Comparison of ENCODE assay signal across 1 cellular context in the genomic region with DNA sequence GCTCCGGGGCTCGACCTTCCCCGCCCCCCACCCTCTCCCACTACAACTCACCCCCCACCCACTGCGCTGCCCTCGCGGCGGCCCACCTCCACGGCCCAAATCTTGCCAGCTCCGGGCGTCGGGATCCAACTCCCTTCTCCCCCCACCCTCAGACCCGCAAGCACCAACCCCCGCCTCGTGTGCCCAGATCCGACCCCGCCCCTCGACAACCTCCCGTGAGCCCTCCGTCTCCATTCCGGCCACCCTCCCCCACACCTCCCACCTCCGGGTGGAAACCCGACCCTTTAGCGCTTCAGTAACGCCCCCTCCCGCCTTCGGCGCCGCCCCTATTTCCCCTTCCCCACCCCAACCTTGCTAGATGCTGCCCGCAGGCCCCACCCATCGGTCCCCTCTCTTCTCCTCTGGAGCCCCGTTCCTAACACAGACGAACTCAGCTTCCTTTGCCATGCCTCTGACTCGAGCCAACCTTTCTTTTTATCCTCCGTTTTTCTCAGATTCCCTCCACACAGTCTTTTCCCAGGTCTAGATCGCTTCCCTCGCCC.
A peak's percentile ranks its signal among the peaks of the same experiment; 100 is the strongest.
TF ChIP-seq lines count a peak whose summit lies in the region.

No MANE protein-coding gene starts in this region.

TF ChIP-seq in K562, 482 proteins besides CTCF, POLR2A, EP300 and RAD21 (continues in another document):
- TF ChIP-seq NELFE (IDR thresholded peaks at IDR 0.05; ENCODE audit: insufficient read depth, insufficient read length) (no peak), RBM22 (IDR thresholded peaks at IDR 0.05; ENCODE audit: low read depth, low read length, poor library complexity, severe bottlenecking) (no peak), ARID2 (IDR thresholded peaks at IDR 0.05) (no peak), RCOR1 (IDR thresholded peaks at IDR 0.05; ENCODE audit: borderline replicate concordance in 1 of 2, low read depth in 2 of 2, low read length in 2 of 2) (no peak), AFF1 (IDR thresholded peaks at IDR 0.05; ENCODE audit: low read depth in 1 of 2, partially characterized antibody in 2 of 2) (no peak), ZNF324 (CRISPR knock-in tag; IDR thresholded peaks at IDR 0.05) (no peak), ZBTB7A (IDR thresholded peaks at IDR 0.05; ENCODE audit: borderline replicate concordance, control insufficient read depth, low read depth, low read length) (peak; percentile 92), SMARCE1 (IDR thresholded peaks at IDR 0.05) (peak; percentile 35; the same call in 1 of the 2 replicates), GABPA (tag; conservative IDR thresholded peaks at IDR 0.05; ENCODE audit: low read depth) (no peak), BDP1 (IDR thresholded peaks at IDR 0.05; ENCODE audit: insufficient read depth, insufficient read length) (no peak), ZNF445 (CRISPR knock-in tag; IDR thresholded peaks at IDR 0.05; ENCODE audit: low read depth) (no peak), MTA2 (IDR thresholded peaks at IDR 0.05; ENCODE audit: low read depth) (no peak), SUPT5H (IDR thresholded peaks at IDR 0.05) (no peak; the same call in none of the 2 replicates), ARID1B (IDR thresholded peaks at IDR 0.05) (no peak), TOE1 (IDR thresholded peaks at IDR 0.05; ENCODE audit: borderline replicate concordance) (no peak), TOE1 (CRISPR knock-in tag; IDR thresholded peaks at IDR 0.05; ENCODE audit: borderline replicate concordance, low read depth) (no peak), MYNN (IDR thresholded peaks at IDR 0.05) (no peak), MYNN (CRISPR knock-in tag; IDR thresholded peaks at IDR 0.05) (no peak), ZNF175 (CRISPR knock-in tag; IDR thresholded peaks at IDR 0.05; ENCODE audit: low read depth) (no peak), CEBPB (tag; IDR thresholded peaks at IDR 0.05) (no peak), GTF2E2 (tag; IDR thresholded peaks at IDR 0.05) (0 out of 2 replicates have a peak, but pooled peaks have one; percentile 24), EWSR1 (IDR thresholded peaks at IDR 0.05; ENCODE audit: borderline replicate concordance, low read depth, partially characterized antibody) (no peak), MEIS2 (IDR thresholded peaks at IDR 0.05; ENCODE audit: partially characterized antibody) (no peak), PKNOX1 (IDR thresholded peaks at IDR 0.05) (no peak), NR0B1 (IDR thresholded peaks at IDR 0.05; ENCODE audit: partially characterized antibody) (no peak), ZMIZ1 (IDR thresholded peaks at IDR 0.05; ENCODE audit: low read depth in 2 of 2, low read length in 2 of 2) (no peak), ZNF311 (CRISPR knock-in tag; IDR thresholded peaks at IDR 0.05) (no peak), FOXP1 (CRISPR knock-in tag; IDR thresholded peaks at IDR 0.05) (no peak), CEBPG (CRISPR knock-in tag; IDR thresholded peaks at IDR 0.05) (no peak), CEBPG (tag; conservative IDR thresholded peaks at IDR 0.05 in 1 of 2, IDR thresholded peaks at IDR 0.05 in 1 of 2) (no peak), TBL1XR1 (IDR thresholded peaks at IDR 0.05; ENCODE audit: low read length in 2 of 2) (no peak), BHLHE40 (IDR thresholded peaks at IDR 0.05; ENCODE audit: low read length) (peak; percentile 30; the same call in 1 of the 2 replicates), ZC3H11A (IDR thresholded peaks at IDR 0.05; ENCODE audit: low read depth, low read length) (no peak), NFXL1 (CRISPR knock-in tag; IDR thresholded peaks at IDR 0.05) (no peak), ZNF695 (CRISPR knock-in tag; IDR thresholded peaks at IDR 0.05) (no peak), ZNF274 (IDR thresholded peaks at IDR 0.05; ENCODE audit: borderline replicate concordance, low read depth, low read length) (no peak), SP1 (CRISPR knock-in tag; IDR thresholded peaks at IDR 0.05) (no peak), TEAD2 (tag; IDR thresholded peaks at IDR 0.05) (no peak), KLF16 (IDR thresholded peaks at IDR 0.05) (no peak)
- TF ChIP-seq, protein P1, sequence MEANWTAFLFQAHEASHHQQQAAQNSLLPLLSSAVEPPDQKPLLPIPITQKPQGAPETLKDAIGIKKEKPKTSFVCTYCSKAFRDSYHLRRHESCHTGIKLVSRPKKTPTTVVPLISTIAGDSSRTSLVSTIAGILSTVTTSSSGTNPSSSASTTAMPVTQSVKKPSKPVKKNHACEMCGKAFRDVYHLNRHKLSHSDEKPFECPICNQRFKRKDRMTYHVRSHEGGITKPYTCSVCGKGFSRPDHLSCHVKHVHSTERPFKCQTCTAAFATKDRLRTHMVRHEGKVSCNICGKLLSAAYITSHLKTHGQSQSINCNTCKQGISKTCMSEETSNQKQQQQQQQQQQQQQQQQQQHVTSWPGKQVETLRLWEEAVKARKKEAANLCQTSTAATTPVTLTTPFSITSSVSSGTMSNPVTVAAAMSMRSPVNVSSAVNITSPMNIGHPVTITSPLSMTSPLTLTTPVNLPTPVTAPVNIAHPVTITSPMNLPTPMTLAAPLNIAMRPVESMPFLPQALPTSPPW (CRISPR knock-in tag; IDR thresholded peaks at IDR 0.05), result 0 out of 2 replicates have a peak, but pooled peaks have one; percentile 48
- TF ChIP-seq, protein P2, sequence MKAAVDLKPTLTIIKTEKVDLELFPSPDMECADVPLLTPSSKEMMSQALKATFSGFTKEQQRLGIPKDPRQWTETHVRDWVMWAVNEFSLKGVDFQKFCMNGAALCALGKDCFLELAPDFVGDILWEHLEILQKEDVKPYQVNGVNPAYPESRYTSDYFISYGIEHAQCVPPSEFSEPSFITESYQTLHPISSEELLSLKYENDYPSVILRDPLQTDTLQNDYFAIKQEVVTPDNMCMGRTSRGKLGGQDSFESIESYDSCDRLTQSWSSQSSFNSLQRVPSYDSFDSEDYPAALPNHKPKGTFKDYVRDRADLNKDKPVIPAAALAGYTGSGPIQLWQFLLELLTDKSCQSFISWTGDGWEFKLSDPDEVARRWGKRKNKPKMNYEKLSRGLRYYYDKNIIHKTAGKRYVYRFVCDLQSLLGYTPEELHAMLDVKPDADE (conservative IDR thresholded peaks at IDR 0.05; ENCODE audit: control insufficient read depth, low read depth, low read length), result 0 out of 2 replicates have a peak, but pooled peaks have one; percentile 6
- TF ChIP-seq, protein P3, sequence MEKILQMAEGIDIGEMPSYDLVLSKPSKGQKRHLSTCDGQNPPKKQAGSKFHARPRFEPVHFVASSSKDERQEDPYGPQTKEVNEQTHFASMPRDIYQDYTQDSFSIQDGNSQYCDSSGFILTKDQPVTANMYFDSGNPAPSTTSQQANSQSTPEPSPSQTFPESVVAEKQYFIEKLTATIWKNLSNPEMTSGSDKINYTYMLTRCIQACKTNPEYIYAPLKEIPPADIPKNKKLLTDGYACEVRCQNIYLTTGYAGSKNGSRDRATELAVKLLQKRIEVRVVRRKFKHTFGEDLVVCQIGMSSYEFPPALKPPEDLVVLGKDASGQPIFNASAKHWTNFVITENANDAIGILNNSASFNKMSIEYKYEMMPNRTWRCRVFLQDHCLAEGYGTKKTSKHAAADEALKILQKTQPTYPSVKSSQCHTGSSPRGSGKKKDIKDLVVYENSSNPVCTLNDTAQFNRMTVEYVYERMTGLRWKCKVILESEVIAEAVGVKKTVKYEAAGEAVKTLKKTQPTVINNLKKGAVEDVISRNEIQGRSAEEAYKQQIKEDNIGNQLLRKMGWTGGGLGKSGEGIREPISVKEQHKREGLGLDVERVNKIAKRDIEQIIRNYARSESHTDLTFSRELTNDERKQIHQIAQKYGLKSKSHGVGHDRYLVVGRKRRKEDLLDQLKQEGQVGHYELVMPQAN (IDR thresholded peaks at IDR 0.05; ENCODE audit: borderline replicate concordance), result peak; percentile 63
- TF ChIP-seq, protein P4, sequence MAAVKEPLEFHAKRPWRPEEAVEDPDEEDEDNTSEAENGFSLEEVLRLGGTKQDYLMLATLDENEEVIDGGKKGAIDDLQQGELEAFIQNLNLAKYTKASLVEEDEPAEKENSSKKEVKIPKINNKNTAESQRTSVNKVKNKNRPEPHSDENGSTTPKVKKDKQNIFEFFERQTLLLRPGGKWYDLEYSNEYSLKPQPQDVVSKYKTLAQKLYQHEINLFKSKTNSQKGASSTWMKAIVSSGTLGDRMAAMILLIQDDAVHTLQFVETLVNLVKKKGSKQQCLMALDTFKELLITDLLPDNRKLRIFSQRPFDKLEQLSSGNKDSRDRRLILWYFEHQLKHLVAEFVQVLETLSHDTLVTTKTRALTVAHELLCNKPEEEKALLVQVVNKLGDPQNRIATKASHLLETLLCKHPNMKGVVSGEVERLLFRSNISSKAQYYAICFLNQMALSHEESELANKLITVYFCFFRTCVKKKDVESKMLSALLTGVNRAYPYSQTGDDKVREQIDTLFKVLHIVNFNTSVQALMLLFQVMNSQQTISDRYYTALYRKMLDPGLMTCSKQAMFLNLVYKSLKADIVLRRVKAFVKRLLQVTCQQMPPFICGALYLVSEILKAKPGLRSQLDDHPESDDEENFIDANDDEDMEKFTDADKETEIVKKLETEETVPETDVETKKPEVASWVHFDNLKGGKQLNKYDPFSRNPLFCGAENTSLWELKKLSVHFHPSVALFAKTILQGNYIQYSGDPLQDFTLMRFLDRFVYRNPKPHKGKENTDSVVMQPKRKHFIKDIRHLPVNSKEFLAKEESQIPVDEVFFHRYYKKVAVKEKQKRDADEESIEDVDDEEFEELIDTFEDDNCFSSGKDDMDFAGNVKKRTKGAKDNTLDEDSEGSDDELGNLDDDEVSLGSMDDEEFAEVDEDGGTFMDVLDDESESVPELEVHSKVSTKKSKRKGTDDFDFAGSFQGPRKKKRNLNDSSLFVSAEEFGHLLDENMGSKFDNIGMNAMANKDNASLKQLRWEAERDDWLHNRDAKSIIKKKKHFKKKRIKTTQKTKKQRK (IDR thresholded peaks at IDR 0.05; ENCODE audit: borderline replicate concordance, low read depth, low read length), result no peak
